ENCODE assay signal across 17 cellular contexts in genomic region chr3:158723991-158724390, GRCh38. TPM values are rescaled to one million over a fixed set of nuclear protein-coding genes. Genes with fewer than 3 reads are reported as not detected.
DNase-seq lines count a peak whose midpoint lies in the region; ATAC-seq and TF ChIP-seq lines count a peak whose summit lies in the region.
"Had no signal": no experiment of that assay in that cellular context is flagged by ENCODE, and none has a peak within 500 bp of the region (broad histone marks: within the 10 kb centered on the region; RNA-seq: fewer than 3 reads in every experiment).

No MANE protein-coding gene starts in this region.

- no peaks in the 10 kb centered on the region for H3K9me3 Mint-ChIP-seq in activated CD4-positive, alpha-beta T cell treated with anti-CD3 and anti-CD28 coated beads, Interleukin-2, amount 10 ng/mL, durations not matched to agents 24 days and 14 days
- no peaks in the 10 kb centered on the region for H3K9me3 Mint-ChIP-seq in mesothelial cell of epicardium
- no peaks in the 10 kb centered on the region for H3K9me3 Mint-ChIP-seq in T-helper 2 cell treated with Interferon-gamma antibody and Interleukin-4, amounts not matched to agents 5 μg/mL and 100 μg/mL, for 36 hours

- no peak overlapping the region for H3K4me3 ChIP-seq in upper lobe of left lung
- H3K4me3 ChIP-seq: SJSA1 had no signal

- peaks cover 13% of the 10 kb centered on the region for H3K36me3 Mint-ChIP-seq in activated CD4-positive, alpha-beta T cell treated with anti-CD3 and anti-CD28 coated beads, Interleukin-2, amount 10 ng/mL, durations not matched to agents 24 days and 14 days (ENCODE audit: low read depth)
- H3K36me3 Mint-ChIP-seq in mesothelial cell of epicardium, result peaks cover 17% of the 10 kb centered on the region
- H3K36me3 Mint-ChIP-seq in T-helper 2 cell treated with Interferon-gamma antibody and Interleukin-4, amounts not matched to agents 5 μg/mL and 100 μg/mL, for 36 hours (ENCODE audit: low read depth), result peaks cover 15% of the 10 kb centered on the region

- DNase-seq in activated CD4-positive, alpha-beta T cell treated with anti-CD3 and anti-CD28 coated beads, Interleukin-2, amount 10 ng/mL, durations not matched to agents 24 days and 14 days, result no peak
- DNase-seq in activated CD4-positive, alpha-beta T cell treated with anti-CD3 and anti-CD28 coated beads for 4 hours, result no peak
- DNase-seq in mesothelial cell of epicardium (ENCODE audit: low spot score in 2 of 2, unreplicated experiment in 2 of 2) (no peak), upper lobe of left lung (no peak), pons (ENCODE audit: low spot score) (no peak)
- no peak for DNase-seq in T-helper 2 cell treated with Interferon-gamma antibody and Interleukin-4, amounts not matched to agents 5 μg/mL and 100 μg/mL, for 36 hours (ENCODE audit: low spot score)
- DNase-seq: foreskin melanocyte; GDM1; Karpas-422; mammary epithelial cell; NCI-H1436 treated with DMSO at 0.1 percent for 48 hours; NCI-H226; small intestine; stimulated activated naive CD4-positive, alpha-beta T cell treated with Interleukin-2 at 50 U/mL for 16 hours had no signal

- H3K27me3 ChIP-seq in upper lobe of left lung, result no peaks in the 10 kb centered on the region
- H3K27me3 ChIP-seq: SJSA1 had no signal

- H3K27me3 Mint-ChIP-seq in activated CD4-positive, alpha-beta T cell treated with anti-CD3 and anti-CD28 coated beads, Interleukin-2, amount 10 ng/mL, durations not matched to agents 24 days and 14 days, result no peaks in the 10 kb centered on the region
- no peaks in the 10 kb centered on the region for H3K27me3 Mint-ChIP-seq in mesothelial cell of epicardium (ENCODE audit: low read depth)
- H3K27me3 Mint-ChIP-seq in T-helper 2 cell treated with Interferon-gamma antibody and Interleukin-4, amounts not matched to agents 5 μg/mL and 100 μg/mL, for 36 hours (ENCODE audit: low read depth), result no peaks in the 10 kb centered on the region

- no peaks in the 10 kb centered on the region for H3K9me3 ChIP-seq in upper lobe of left lung
- H3K9me3 ChIP-seq: SJSA1 had no signal

- ATAC-seq in upper lobe of left lung (ENCODE audit: low FRiP score in 2 of 2) (no peak), GM18873 (IDR thresholded peaks at IDR 0.05; ENCODE audit: low FRiP score, unreplicated experiment) (no peak)

- H3K4me1 Mint-ChIP-seq in activated CD4-positive, alpha-beta T cell treated with anti-CD3 and anti-CD28 coated beads, Interleukin-2, amount 10 ng/mL, durations not matched to agents 24 days and 14 days, result peaks cover 42% of the 10 kb centered on the region
- peaks cover 46% of the 10 kb centered on the region for H3K4me1 Mint-ChIP-seq in mesothelial cell of epicardium
- H3K4me1 Mint-ChIP-seq in T-helper 2 cell treated with Interferon-gamma antibody and Interleukin-4, amounts not matched to agents 5 μg/mL and 100 μg/mL, for 36 hours (ENCODE audit: low read depth), result peaks cover 24% of the 10 kb centered on the region

- no peak for TF ChIP-seq POLR2A in upper lobe of left lung (IDR thresholded peaks at IDR 0.05)

- H3K27ac ChIP-seq in adipose tissue (ENCODE audit: low read depth, low read length), result peak overlapping the region; percentile 9
- peak overlapping the region in 3 of 4 donors; percentile 5 to 63 (median 52) for H3K27ac ChIP-seq in upper lobe of left lung

- peaks cover 20 to 34% (median 23%) of the 10 kb centered on the region in 4 donors for H3K4me1 ChIP-seq in upper lobe of left lung

- no peak for TF ChIP-seq EP300 in upper lobe of left lung (IDR thresholded peaks at IDR 0.05)

- intact Hi-C loops in activated CD4-positive, alpha-beta T cell treated with anti-CD3 and anti-CD28 coated beads, Interleukin-2, amount 10 ng/mL, durations not matched to agents 24 days and 14 days (cut with micrococcal nuclease), result loop anchor here (1.0 kb wide), 1 partner anchor 67 kb away; no protein-coding TSS in a partner anchor

- no peaks in the 10 kb centered on the region for H3K36me3 ChIP-seq in upper lobe of left lung

- peak overlapping the region; percentile 96 for H3K27ac Mint-ChIP-seq in activated CD4-positive, alpha-beta T cell treated with anti-CD3 and anti-CD28 coated beads, Interleukin-2, amount 10 ng/mL, durations not matched to agents 24 days and 14 days
- H3K27ac Mint-ChIP-seq in mesothelial cell of epicardium, result peak overlapping the region; percentile 99
- no peak overlapping the region for H3K27ac Mint-ChIP-seq in T-helper 2 cell treated with Interferon-gamma antibody and Interleukin-4, amounts not matched to agents 5 μg/mL and 100 μg/mL, for 36 hours

- H3K4me3 Mint-ChIP-seq in activated CD4-positive, alpha-beta T cell treated with anti-CD3 and anti-CD28 coated beads, Interleukin-2, amount 10 ng/mL, durations not matched to agents 24 days and 14 days, result no peak overlapping the region
- H3K4me3 Mint-ChIP-seq in mesothelial cell of epicardium, result no peak overlapping the region
- no peak overlapping the region for H3K4me3 Mint-ChIP-seq in T-helper 2 cell treated with Interferon-gamma antibody and Interleukin-4, amounts not matched to agents 5 μg/mL and 100 μg/mL, for 36 hours

- WGBS in adipose tissue, 3 donors, result 88 to 97% (median 90%) methylated on average over 7 of the region's 7 CpGs
- 93 to 95% methylated on average over 5 to 7 of the region's 7 CpGs for WGBS in upper lobe of left lung, 2 donors

- TF ChIP-seq CTCF in mesothelial cell of epicardium (IDR thresholded peaks at IDR 0.05; ENCODE audit: unreplicated experiment) (no peak), upper lobe of left lung (IDR thresholded peaks at IDR 0.05) (no peak)

RNA-seq across cellular contexts. Expression of gene RARRES1, which starts 8.3 kb away (rescaled TPM):
- not detected in 2 replicates for total RNA-seq in activated CD4-positive, alpha-beta T cell treated with anti-CD3 and anti-CD28 coated beads, Interleukin-2, amount 10 ng/mL, durations not matched to agents 24 days and 14 days
- polyA plus RNA-seq in adipose tissue, result 100 to 1,000 TPM in 1 of 3 donors, 10 to 100 TPM in 1, 1 to 10 TPM in 1; 7.3 to 147 (median 78.2) TPM
- total RNA-seq in mesothelial cell of epicardium (48.9 to 53.0 TPM (median 51.9 TPM) in 3 replicates), upper lobe of left lung (10 to 100 TPM in 5 of 6 donors, 1 to 10 TPM in 1; 7.0 to 44.6 (median 27.7) TPM)

RNA-seq across cellular contexts. Expression of gene LXN, which starts 51.5 kb away (rescaled TPM):
- total RNA-seq in activated CD4-positive, alpha-beta T cell treated with anti-CD3 and anti-CD28 coated beads, Interleukin-2, amount 10 ng/mL, durations not matched to agents 24 days and 14 days, result 15.1 and 16.2 TPM in 2 replicates
- 10 to 100 TPM; 11.0 to 51.2 (median 22.7) TPM for polyA plus RNA-seq in adipose tissue
- 42.6 to 46.7 TPM (median 46.7 TPM) in 3 replicates for total RNA-seq in mesothelial cell of epicardium
- total RNA-seq in upper lobe of left lung, result 10 to 100 TPM; 10.4 to 26.6 (median 19.8) TPM
- total RNA-seq: SJSA1 had no signal
